1 cellular context compared by ENCODE assay signal in genomic region chr17:64503341-64503740, GRCh38.
TF ChIP-seq lines count a peak whose summit lies in the region.

No MANE protein-coding gene starts in this region.

TF ChIP-seq in HepG2, 621 proteins besides CTCF, POLR2A, EP300 and RAD21:
- TF ChIP-seq POLR2AphosphoS2 (IDR thresholded peaks at IDR 0.05; ENCODE audit: low read depth, low read length), result 0 out of 2 replicates have a peak, but pooled peaks have one; percentile 26
- no peak for TF ChIP-seq GATAD2A (CRISPR knock-in tag; IDR thresholded peaks at IDR 0.05)
- no peak for TF ChIP-seq GABPA (IDR thresholded peaks at IDR 0.05; ENCODE audit: low read depth, low read length)
- TF ChIP-seq GABPA (CRISPR knock-in tag; IDR thresholded peaks at IDR 0.05; ENCODE audit: low read depth), result peak; percentile 9; the same call in 1 of the 2 replicates
- no peak for TF ChIP-seq CREB1 (IDR thresholded peaks at IDR 0.05)
- peak; percentile 30; the same call in 1 of the 2 replicates for TF ChIP-seq CREB1 (CRISPR knock-in tag; IDR thresholded peaks at IDR 0.05)
- TF ChIP-seq SOX13 (IDR thresholded peaks at IDR 0.05), result no peak
- 0 out of 4 replicates have a peak, but pooled peaks of 1 of the 2 experiments have one; percentile 26 for TF ChIP-seq SOX13 (CRISPR knock-in tag; conservative IDR thresholded peaks at IDR 0.05 in 1 of 2, IDR thresholded peaks at IDR 0.05 in 1 of 2)
- TF ChIP-seq ZNF263 (CRISPR knock-in tag; IDR thresholded peaks at IDR 0.05), result no peak
